Comparison of ENCODE assay signal across 1 cellular context in the genomic region with DNA sequence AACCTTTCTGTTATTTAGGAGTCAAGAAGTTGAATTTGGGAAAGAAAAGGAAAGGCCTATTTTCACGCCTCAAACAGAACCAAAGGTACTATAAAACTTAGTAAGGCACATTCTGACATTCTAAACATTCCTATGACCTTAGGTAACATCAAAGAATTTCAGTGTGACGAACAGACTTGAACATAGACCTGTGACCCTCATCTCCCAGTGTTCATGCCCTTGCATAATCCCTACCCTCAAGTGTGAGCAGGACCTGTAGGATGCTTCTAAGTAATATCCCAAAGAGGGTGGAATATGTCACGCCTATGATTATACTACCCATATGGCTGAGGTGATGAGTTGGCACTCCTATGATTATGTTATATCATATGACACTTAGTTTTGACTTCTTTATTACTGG.
TF ChIP-seq lines count a peak whose summit lies in the region.

No MANE protein-coding gene starts in this region.

TF ChIP-seq in GM23338, 12 proteins besides CTCF, POLR2A, EP300 and RAD21 (continued from another document):
- no peak for TF ChIP-seq REST (IDR thresholded peaks at IDR 0.05; ENCODE audit: unreplicated experiment)
- TF ChIP-seq POLR2AphosphoS5 (IDR thresholded peaks at IDR 0.05; ENCODE audit: low read depth) = no peak
- no peak for TF ChIP-seq EZH2phosphoT487 (IDR thresholded peaks at IDR 0.05; ENCODE audit: unreplicated experiment)
- no peak for TF ChIP-seq NANOG (IDR thresholded peaks at IDR 0.05; ENCODE audit: borderline replicate concordance)
- TF ChIP-seq, protein P1, sequence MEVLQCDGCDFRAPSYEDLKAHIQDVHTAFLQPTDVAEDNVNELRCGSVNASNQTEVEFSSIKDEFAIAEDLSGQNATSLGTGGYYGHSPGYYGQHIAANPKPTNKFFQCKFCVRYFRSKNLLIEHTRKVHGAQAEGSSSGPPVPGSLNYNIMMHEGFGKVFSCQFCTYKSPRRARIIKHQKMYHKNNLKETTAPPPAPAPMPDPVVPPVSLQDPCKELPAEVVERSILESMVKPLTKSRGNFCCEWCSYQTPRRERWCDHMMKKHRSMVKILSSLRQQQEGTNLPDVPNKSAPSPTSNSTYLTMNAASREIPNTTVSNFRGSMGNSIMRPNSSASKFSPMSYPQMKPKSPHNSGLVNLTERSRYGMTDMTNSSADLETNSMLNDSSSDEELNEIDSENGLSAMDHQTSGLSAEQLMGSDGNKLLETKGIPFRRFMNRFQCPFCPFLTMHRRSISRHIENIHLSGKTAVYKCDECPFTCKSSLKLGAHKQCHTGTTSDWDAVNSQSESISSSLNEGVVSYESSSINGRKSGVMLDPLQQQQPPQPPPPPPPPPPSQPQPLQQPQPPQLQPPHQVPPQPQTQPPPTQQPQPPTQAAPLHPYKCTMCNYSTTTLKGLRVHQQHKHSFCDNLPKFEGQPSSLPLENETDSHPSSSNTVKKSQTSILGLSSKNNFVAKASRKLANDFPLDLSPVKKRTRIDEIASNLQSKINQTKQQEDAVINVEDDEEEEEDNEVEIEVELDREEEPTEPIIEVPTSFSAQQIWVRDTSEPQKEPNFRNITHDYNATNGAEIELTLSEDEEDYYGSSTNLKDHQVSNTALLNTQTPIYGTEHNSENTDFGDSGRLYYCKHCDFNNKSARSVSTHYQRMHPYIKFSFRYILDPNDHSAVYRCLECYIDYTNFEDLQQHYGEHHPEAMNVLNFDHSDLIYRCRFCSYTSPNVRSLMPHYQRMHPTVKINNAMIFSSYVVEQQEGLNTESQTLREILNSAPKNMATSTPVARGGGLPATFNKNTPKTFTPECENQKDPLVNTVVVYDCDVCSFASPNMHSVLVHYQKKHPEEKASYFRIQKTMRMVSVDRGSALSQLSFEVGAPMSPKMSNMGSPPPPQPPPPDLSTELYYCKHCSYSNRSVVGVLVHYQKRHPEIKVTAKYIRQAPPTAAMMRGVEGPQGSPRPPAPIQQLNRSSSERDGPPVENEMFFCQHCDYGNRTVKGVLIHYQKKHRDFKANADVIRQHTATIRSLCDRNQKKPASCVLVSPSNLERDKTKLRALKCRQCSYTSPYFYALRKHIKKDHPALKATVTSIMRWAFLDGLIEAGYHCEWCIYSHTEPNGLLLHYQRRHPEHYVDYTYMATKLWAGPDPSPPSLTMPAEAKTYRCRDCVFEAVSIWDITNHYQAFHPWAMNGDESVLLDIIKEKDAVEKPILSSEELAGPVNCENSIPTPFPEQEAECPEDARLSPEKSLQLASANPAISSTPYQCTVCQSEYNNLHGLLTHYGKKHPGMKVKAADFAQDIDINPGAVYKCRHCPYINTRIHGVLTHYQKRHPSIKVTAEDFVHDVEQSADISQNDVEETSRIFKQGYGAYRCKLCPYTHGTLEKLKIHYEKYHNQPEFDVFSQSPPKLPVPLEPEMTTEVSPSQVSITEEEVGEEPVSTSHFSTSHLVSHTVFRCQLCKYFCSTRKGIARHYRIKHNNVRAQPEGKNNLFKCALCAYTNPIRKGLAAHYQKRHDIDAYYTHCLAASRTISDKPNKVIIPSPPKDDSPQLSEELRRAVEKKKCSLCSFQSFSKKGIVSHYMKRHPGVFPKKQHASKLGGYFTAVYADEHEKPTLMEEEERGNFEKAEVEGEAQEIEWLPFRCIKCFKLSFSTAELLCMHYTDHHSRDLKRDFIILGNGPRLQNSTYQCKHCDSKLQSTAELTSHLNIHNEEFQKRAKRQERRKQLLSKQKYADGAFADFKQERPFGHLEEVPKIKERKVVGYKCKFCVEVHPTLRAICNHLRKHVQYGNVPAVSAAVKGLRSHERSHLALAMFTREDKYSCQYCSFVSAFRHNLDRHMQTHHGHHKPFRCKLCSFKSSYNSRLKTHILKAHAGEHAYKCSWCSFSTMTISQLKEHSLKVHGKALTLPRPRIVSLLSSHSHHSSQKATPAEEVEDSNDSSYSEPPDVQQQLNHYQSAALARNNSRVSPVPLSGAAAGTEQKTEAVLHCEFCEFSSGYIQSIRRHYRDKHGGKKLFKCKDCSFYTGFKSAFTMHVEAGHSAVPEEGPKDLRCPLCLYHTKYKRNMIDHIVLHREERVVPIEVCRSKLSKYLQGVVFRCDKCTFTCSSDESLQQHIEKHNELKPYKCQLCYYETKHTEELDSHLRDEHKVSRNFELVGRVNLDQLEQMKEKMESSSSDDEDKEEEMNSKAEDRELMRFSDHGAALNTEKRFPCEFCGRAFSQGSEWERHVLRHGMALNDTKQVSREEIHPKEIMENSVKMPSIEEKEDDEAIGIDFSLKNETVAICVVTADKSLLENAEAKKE (CRISPR knock-in tag; IDR thresholded peaks at IDR 0.05) = no peak
- no peak for TF ChIP-seq ZNF114 (CRISPR knock-in tag; IDR thresholded peaks at IDR 0.05)
